23 cellular contexts compared by ENCODE assay signal in the genomic region with DNA sequence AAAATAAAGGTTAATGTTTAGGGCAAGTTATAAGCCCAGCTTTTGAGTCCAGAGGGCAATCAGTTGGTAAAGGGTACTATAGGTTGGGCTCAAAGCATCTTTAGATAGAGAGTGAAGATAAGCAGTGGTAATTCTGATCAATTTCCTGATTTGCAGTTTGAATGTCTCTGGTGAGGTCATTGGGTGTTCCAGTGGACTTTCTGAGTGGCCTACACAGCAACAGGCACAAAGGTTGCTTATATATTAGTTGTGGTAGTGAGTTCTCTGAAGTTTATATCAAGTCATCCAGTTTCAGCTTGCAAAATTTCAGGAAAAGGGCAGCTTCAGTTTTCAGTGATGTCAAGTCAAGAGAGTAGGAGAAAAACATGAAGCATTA. TPM values are rescaled to one million over a fixed set of nuclear protein-coding genes. Genes with fewer than 3 reads are reported as not detected.
DNase-seq lines count a peak whose midpoint lies in the region; ATAC-seq, FAIRE-seq and TF ChIP-seq lines count a peak whose summit lies in the region.
"Had no signal": no experiment of that assay in that cellular context is flagged by ENCODE, and none has a peak within 500 bp of the region (broad histone marks: within the 10 kb centered on the region; RNA-seq: fewer than 3 reads in every experiment).

No MANE protein-coding gene starts in this region.

- H3K9me3 ChIP-seq in liver (ENCODE audit: control insufficient read depth in 4 of 4, low read length in 3 of 4) (no peaks in the 10 kb centered on the region), HepG2 (ENCODE audit: low read length) (no peaks in the 10 kb centered on the region), mucosa of descending colon (no peaks in the 10 kb centered on the region)
- H3K9me3 ChIP-seq: Caco-2 had no signal

- no peak overlapping the region for H3K4me2 ChIP-seq in HepG2 (ENCODE audit: low read depth, low read length)

- peaks cover 2% of the 10 kb centered on the region for H3K27me3 Mint-ChIP-seq in activated T-helper 2 cell treated with anti-CD3 and anti-CD28 coated beads, Interferon-gamma antibody, Interleukin-2, Interleukin-4, amounts not matched to agents 10 μg/mL and 5 μg/mL and 100 μg/mL, durations not matched to agents 14 hours and 24 hours and 36 hours (ENCODE audit: low read depth)
- peaks cover 26% of the 10 kb centered on the region for H3K27me3 Mint-ChIP-seq in stimulated activated memory B cell treated with anti-CD40 and anti-IgM and Interleukin-4, amounts not matched to agents 10 μg/mL and 1 μg/mL and 100 μg/mL, for 72 hours

- H3K27me3 ChIP-seq in liver (ENCODE audit: control insufficient read depth in 4 of 4, insufficient read depth in 4 of 4, low read length in 3 of 4) (no peaks in the 10 kb centered on the region), HepG2 (ENCODE audit: control insufficient read depth in 1 of 2, insufficient read depth in 2 of 2, low read length in 2 of 2) (no peaks in the 10 kb centered on the region)

- H3K36me3 ChIP-seq in liver (ENCODE audit: control insufficient read depth in 4 of 4, insufficient read depth in 3 of 4, low read depth in 1 of 4, low read length in 3 of 4), result no peaks in the 10 kb centered on the region
- no peaks in the 10 kb centered on the region for H3K36me3 ChIP-seq in HepG2 (replicated peaks in 1 of 2; ENCODE audit: control insufficient read depth in 1 of 2, insufficient read depth in 2 of 2, low read length in 2 of 2)
- no peaks in the 10 kb centered on the region for H3K36me3 ChIP-seq in mucosa of descending colon (ENCODE audit: low read depth)

- H3K4me1 ChIP-seq in liver (ENCODE audit: control insufficient read depth in 4 of 4, insufficient read depth in 4 of 4, low read length in 3 of 4), result peaks cover 6 to 36% (median 26%) of the 10 kb centered on the region in 4 donors
- peaks cover 25% of the 10 kb centered on the region for H3K4me1 ChIP-seq in HepG2 (ENCODE audit: insufficient read depth, low read length)
- no peaks in the 10 kb centered on the region for H3K4me1 ChIP-seq in mucosa of descending colon (ENCODE audit: low read depth)
- H3K4me1 ChIP-seq: Caco-2 had no signal

- H3K4me3 Mint-ChIP-seq in activated T-helper 2 cell treated with anti-CD3 and anti-CD28 coated beads, Interferon-gamma antibody, Interleukin-2, Interleukin-4, amounts not matched to agents 10 μg/mL and 5 μg/mL and 100 μg/mL, durations not matched to agents 14 hours and 24 hours and 36 hours (ENCODE audit: low read depth), result no peak overlapping the region
- no peak overlapping the region for H3K4me3 Mint-ChIP-seq in stimulated activated memory B cell treated with anti-CD40 and anti-IgM and Interleukin-4, amounts not matched to agents 10 μg/mL and 1 μg/mL and 100 μg/mL, for 72 hours
- H3K4me3 Mint-ChIP-seq: CD4-positive, CD25-positive, alpha-beta regulatory T cell; CD8-positive, alpha-beta T cell; GM23338; H9 had no signal

- peaks cover 10% of the 10 kb centered on the region for H3K4me1 Mint-ChIP-seq in activated T-helper 2 cell treated with anti-CD3 and anti-CD28 coated beads, Interferon-gamma antibody, Interleukin-2, Interleukin-4, amounts not matched to agents 10 μg/mL and 5 μg/mL and 100 μg/mL, durations not matched to agents 14 hours and 24 hours and 36 hours (ENCODE audit: low read depth)
- no peaks in the 10 kb centered on the region for H3K4me1 Mint-ChIP-seq in stimulated activated memory B cell treated with anti-CD40 and anti-IgM and Interleukin-4, amounts not matched to agents 10 μg/mL and 1 μg/mL and 100 μg/mL, for 72 hours
- H3K4me1 Mint-ChIP-seq: CD4-positive, CD25-positive, alpha-beta regulatory T cell had no signal

- H3K9ac ChIP-seq in liver (ENCODE audit: low read depth in 1 of 2, low read length in 2 of 2) (peak overlapping the region in 1 of 2 donors; percentile 72), HepG2 (ENCODE audit: insufficient read depth, low read depth, low read length) (no peak overlapping the region)

- TF ChIP-seq POLR2A in HepG2 (IDR thresholded peaks at IDR 0.05; ENCODE audit: insufficient read depth in 1 of 2, low read depth in 2 of 2, low read length in 2 of 2), result no peak

- POLR2A ChIA-PET in HepG2 (lab: Yijun Ruan, JAX), result no interaction called here

- intact Hi-C loops in HepG2 (cut with micrococcal nuclease; ENCODE audit: unreplicated experiment) (no loop called here), left colon (cut with DNase I, micrococcal nuclease) (no loop called here), mucosa of descending colon (cut with DNase I, micrococcal nuclease) (no loop called here), posterior cingulate gyrus (cut with DNase I) (no loop called here)
- intact Hi-C loops in activated T-helper 2 cell treated with anti-CD3 and anti-CD28 coated beads, Interferon-gamma antibody, Interleukin-2, Interleukin-4, amounts not matched to agents 10 μg/mL and 5 μg/mL and 100 μg/mL, durations not matched to agents 14 hours and 24 hours and 36 hours (cut with micrococcal nuclease), result no loop called here

- TF ChIP-seq RAD21 in liver (IDR thresholded peaks at IDR 0.05) (no peak), HepG2 (CRISPR knock-in tag; IDR thresholded peaks at IDR 0.05) (no peak)

- no peaks in the 10 kb centered on the region for H3K79me2 ChIP-seq in HepG2 (ENCODE audit: insufficient read depth, low read length)

- H3K4me3 ChIP-seq in liver (ENCODE audit: low read depth in 1 of 3, low read length in 3 of 3) (no peak overlapping the region), HepG2 (replicated peaks in 1 of 3; ENCODE audit: insufficient read depth in 1 of 3, low read depth in 2 of 3, low read length in 3 of 3) (no peak overlapping the region), mucosa of descending colon (no peak overlapping the region)
- H3K4me3 ChIP-seq: GM12878, GM23338 had no signal

- H3K9me3 Mint-ChIP-seq in activated T-helper 2 cell treated with anti-CD3 and anti-CD28 coated beads, Interferon-gamma antibody, Interleukin-2, Interleukin-4, amounts not matched to agents 10 μg/mL and 5 μg/mL and 100 μg/mL, durations not matched to agents 14 hours and 24 hours and 36 hours, result peaks cover 6% of the 10 kb centered on the region
- H3K9me3 Mint-ChIP-seq in stimulated activated memory B cell treated with anti-CD40 and anti-IgM and Interleukin-4, amounts not matched to agents 10 μg/mL and 1 μg/mL and 100 μg/mL, for 72 hours, result no peaks in the 10 kb centered on the region

- FAIRE-seq in HepG2 (lab: Jason Lieb, UNC), result no peak
- FAIRE-seq: GM12878 had no signal

- DNase-seq in HepG2 (ENCODE audit: low spot score) (no peak), left colon (no peak), mucosa of descending colon (no peak), posterior cingulate gyrus (no peak), caudate nucleus (lab: John Stamatoyannopoulos, UW) (no peak)
- DNase-seq in activated T-helper 2 cell treated with anti-CD3 and anti-CD28 coated beads, Interferon-gamma antibody, Interleukin-2, Interleukin-4, amounts not matched to agents 10 μg/mL and 5 μg/mL and 100 μg/mL, durations not matched to agents 14 hours and 24 hours and 36 hours (ENCODE audit: low spot score), result no peak
- DNase-seq: C1 segment of cervical spinal cord; Caco-2; CD4-positive, CD25-positive, alpha-beta regulatory T cell; CD8-positive, alpha-beta T cell; DMS79; EL; GDM1; H9 had no signal

- TF ChIP-seq EP300 in HepG2 (IDR thresholded peaks at IDR 0.05; ENCODE audit: low read depth in 2 of 2, low read length in 2 of 2) (no peak), HepG2 (CRISPR knock-in tag; IDR thresholded peaks at IDR 0.05; ENCODE audit: borderline replicate concordance) (no peak)

- no peak overlapping the region for H2AFZ ChIP-seq in HepG2 (ENCODE audit: low read length)
- H2AFZ ChIP-seq: GM23338 had no signal

- TF ChIP-seq CTCF in liver (IDR thresholded peaks at IDR 0.05; ENCODE audit: low read depth, low read length, missing input control) (no peak), HepG2 (CRISPR knock-in tag; IDR thresholded peaks at IDR 0.05) (no peak), mucosa of descending colon (IDR thresholded peaks at IDR 0.05) (no peak)

- peaks cover 3% of the 10 kb centered on the region for H3K36me3 Mint-ChIP-seq in activated T-helper 2 cell treated with anti-CD3 and anti-CD28 coated beads, Interferon-gamma antibody, Interleukin-2, Interleukin-4, amounts not matched to agents 10 μg/mL and 5 μg/mL and 100 μg/mL, durations not matched to agents 14 hours and 24 hours and 36 hours (ENCODE audit: low read depth)
- H3K36me3 Mint-ChIP-seq in stimulated activated memory B cell treated with anti-CD40 and anti-IgM and Interleukin-4, amounts not matched to agents 10 μg/mL and 1 μg/mL and 100 μg/mL, for 72 hours, result no peaks in the 10 kb centered on the region
- H3K36me3 Mint-ChIP-seq: CD8-positive, alpha-beta T cell had no signal

- H4K20me1 ChIP-seq in HepG2 (ENCODE audit: insufficient read depth, low read length), result no peaks in the 10 kb centered on the region

- BruUV-seq in HepG2 (replicated peaks; lab: Mats Ljungman, UMichigan), result no TSS peak

- in situ Hi-C loops in HepG2 (cut with HindIII; ENCODE audit: extremely low pct_ligation_motif_present, low pct_unique_long_range_greater_than_20kb), result loop anchor here (25.0 kb wide), 1 partner anchor 479 kb away; no protein-coding TSS in a partner anchor

- peak overlapping the region; percentile 82 to 95 for H3K27ac ChIP-seq in liver (ENCODE audit: low read depth in 1 of 2, low read length in 2 of 2)
- no peak overlapping the region for H3K27ac ChIP-seq in HepG2 (ENCODE audit: extremely low read length, insufficient read depth, low read length)
- H3K27ac ChIP-seq in caudate nucleus (ENCODE audit: low read depth, low read length), result no peak overlapping the region

- CTCF ChIA-PET in HepG2 (lab: Yijun Ruan, JAX; ENCODE audit: low intra/inter-chr PET ratio, low total read pairs), result no interaction called here

- ATAC-seq in HepG2 (no peak), left colon (peak; percentile 91), mucosa of descending colon (peak; percentile 97)
- no peak for ATAC-seq in stimulated activated memory B cell treated with anti-CD40 and anti-IgM and Interleukin-4, amounts not matched to agents 10 μg/mL and 1 μg/mL and 100 μg/mL, for 72 hours
- ATAC-seq: CD8-positive, alpha-beta T cell; GM12878; GM23338; HCT116 had no signal

- peak overlapping the region; percentile 11 for H3K27ac Mint-ChIP-seq in activated T-helper 2 cell treated with anti-CD3 and anti-CD28 coated beads, Interferon-gamma antibody, Interleukin-2, Interleukin-4, amounts not matched to agents 10 μg/mL and 5 μg/mL and 100 μg/mL, durations not matched to agents 14 hours and 24 hours and 36 hours
- H3K27ac Mint-ChIP-seq in stimulated activated memory B cell treated with anti-CD40 and anti-IgM and Interleukin-4, amounts not matched to agents 10 μg/mL and 1 μg/mL and 100 μg/mL, for 72 hours, result no peak overlapping the region
- H3K27ac Mint-ChIP-seq: CD4-positive, CD25-positive, alpha-beta regulatory T cell; CD8-positive, alpha-beta T cell; GM23338; H9 had no signal

RNA-seq across cellular contexts. Expression of a gene that starts 29.1 kb away (rescaled TPM):
- 10 to 100 TPM; 11.1 to 20.6 TPM for total RNA-seq in liver
- polyA plus RNA-seq in liver, result 10 to 100 TPM in 1 of 2 donors, 1 to 10 TPM in 1; 9.7 to 13.0 TPM
- not detected in 2 replicates for total RNA-seq in HepG2 (2016; rRNA removed; fragmentation: Illumina TruSeq; extraction: Trizol)
- total RNA-seq in HepG2 (2016; cell fraction: cytosol; rRNA removed; fragmentation: Illumina TruSeq; extraction: Trizol; ENCODE audit: low read depth), result not detected in 2 replicates
- total RNA-seq in HepG2 (2016; cell fraction: insoluble cytoplasmic fraction; rRNA removed; fragmentation: Illumina TruSeq; extraction: Trizol), result not detected in 2 replicates
- total RNA-seq in HepG2 (2016; cell fraction: membrane; rRNA removed; fragmentation: Illumina TruSeq; extraction: Trizol), result not detected in 2 replicates
- total RNA-seq in HepG2 (2016; cell fraction: nucleus; rRNA removed; fragmentation: Illumina TruSeq; extraction: Trizol), result not detected in 2 replicates
- polyA plus RNA-seq in HepG2 (2011; rRNA removed), result not detected in 2 replicates
- not detected in 2 replicates for polyA plus RNA-seq in HepG2 (2011; cell fraction: cytosol; rRNA removed)
- not detected in 2 replicates for polyA plus RNA-seq in HepG2 (2011; cell fraction: nucleus; rRNA removed)
- not detected in 2 replicates for polyA plus RNA-seq in HepG2 (2012)
- not detected in 2 replicates for polyA plus RNA-seq in HepG2 (2016; cell fraction: cytosol; fragmentation: Illumina TruSeq; extraction: Trizol; ENCODE audit: low read depth)
- polyA plus RNA-seq in HepG2 (2016; cell fraction: insoluble cytoplasmic fraction; fragmentation: Illumina TruSeq; extraction: Trizol; ENCODE audit: low read depth), result not detected in 2 replicates
- polyA plus RNA-seq in HepG2 (2016; cell fraction: membrane; fragmentation: Illumina TruSeq; extraction: Trizol; ENCODE audit: low read depth), result not detected in 2 replicates
- not detected in 2 replicates for polyA plus RNA-seq in HepG2 (2016; cell fraction: nucleus; fragmentation: Illumina TruSeq; extraction: Trizol; ENCODE audit: insufficient read depth, low read depth)
- not detected in 2 replicates for polyA minus RNA-seq in HepG2 (2011; rRNA and poly(A)+ RNA removed; ENCODE audit: low replicate concordance)
- polyA minus RNA-seq in HepG2 (2011; cell fraction: cytosol; rRNA and poly(A)+ RNA removed), result not detected in 2 replicates
- not detected in 2 replicates for polyA minus RNA-seq in HepG2 (2011; cell fraction: nucleus; rRNA and poly(A)+ RNA removed)
- total RNA-seq in activated T-helper 2 cell treated with anti-CD3 and anti-CD28 coated beads, Interferon-gamma antibody, Interleukin-2, Interleukin-4, amounts not matched to agents 10 μg/mL and 5 μg/mL and 100 μg/mL, durations not matched to agents 14 hours and 24 hours and 36 hours, result 42.9 and 46.7 TPM in 2 replicates
- total RNA-seq in left colon, result 1 to 10 TPM; 4.9 to 6.6 TPM
- 10 to 100 TPM in 1 of 3 donors, 1 to 10 TPM in 2; 3.1 to 10.3 (median 9.3) TPM for total RNA-seq in mucosa of descending colon
- total RNA-seq: A172, Caco-2, GM23338, H9 had no signal
- polyA plus RNA-seq: BJ, GM23338 had no signal

RNA-seq across cellular contexts. Expression of a gene that starts 33.8 kb away (rescaled TPM):
- total RNA-seq in liver (1,000 to 10,000 TPM in 1 of 2 donors, 100 to 1,000 TPM in 1; 382 to 1,041 TPM), HepG2 (2016; rRNA removed; fragmentation: Illumina TruSeq; extraction: Trizol) (not detected in 2 replicates), left colon (100 to 1,000 TPM; 173 to 355 TPM), mucosa of descending colon (100 to 1,000 TPM; 210 to 401 (median 338) TPM)
- polyA plus RNA-seq in liver (1,000 to 10,000 TPM in 1 of 2 donors, 100 to 1,000 TPM in 1; 957 to 1,317 TPM), HepG2 (2011; rRNA removed) (not detected in 2 replicates)
- not detected in 2 replicates for total RNA-seq in HepG2 (2016; cell fraction: cytosol; rRNA removed; fragmentation: Illumina TruSeq; extraction: Trizol; ENCODE audit: low read depth)
- not detected in 2 replicates for total RNA-seq in HepG2 (2016; cell fraction: insoluble cytoplasmic fraction; rRNA removed; fragmentation: Illumina TruSeq; extraction: Trizol)
- total RNA-seq in HepG2 (2016; cell fraction: membrane; rRNA removed; fragmentation: Illumina TruSeq; extraction: Trizol), result not detected in 2 replicates
- not detected in 2 replicates for total RNA-seq in HepG2 (2016; cell fraction: nucleus; rRNA removed; fragmentation: Illumina TruSeq; extraction: Trizol)
- not detected in 2 replicates for polyA plus RNA-seq in HepG2 (2011; cell fraction: cytosol; rRNA removed)
- polyA plus RNA-seq in HepG2 (2011; cell fraction: nucleus; rRNA removed), result not detected in 2 replicates
- polyA plus RNA-seq in HepG2 (2012), result not detected in 2 replicates
- not detected in 2 replicates for polyA plus RNA-seq in HepG2 (2016; cell fraction: cytosol; fragmentation: Illumina TruSeq; extraction: Trizol; ENCODE audit: low read depth)
- not detected in 2 replicates for polyA plus RNA-seq in HepG2 (2016; cell fraction: insoluble cytoplasmic fraction; fragmentation: Illumina TruSeq; extraction: Trizol; ENCODE audit: low read depth)
- not detected in 2 replicates for polyA plus RNA-seq in HepG2 (2016; cell fraction: membrane; fragmentation: Illumina TruSeq; extraction: Trizol; ENCODE audit: low read depth)
- not detected in 2 replicates for polyA plus RNA-seq in HepG2 (2016; cell fraction: nucleus; fragmentation: Illumina TruSeq; extraction: Trizol; ENCODE audit: insufficient read depth, low read depth)
- not detected in 2 replicates for polyA minus RNA-seq in HepG2 (2011; rRNA and poly(A)+ RNA removed; ENCODE audit: low replicate concordance)
- not detected in 2 replicates for polyA minus RNA-seq in HepG2 (2011; cell fraction: cytosol; rRNA and poly(A)+ RNA removed)
- not detected in 2 replicates for polyA minus RNA-seq in HepG2 (2011; cell fraction: nucleus; rRNA and poly(A)+ RNA removed)
- 0.14 TPM in 1 of 2 replicates, not detected in the other for total RNA-seq in activated T-helper 2 cell treated with anti-CD3 and anti-CD28 coated beads, Interferon-gamma antibody, Interleukin-2, Interleukin-4, amounts not matched to agents 10 μg/mL and 5 μg/mL and 100 μg/mL, durations not matched to agents 14 hours and 24 hours and 36 hours
- total RNA-seq: A172; CD4-positive, CD25-positive, alpha-beta regulatory T cell; CD8-positive, alpha-beta T cell had no signal
- polyA plus RNA-seq: BJ had no signal

RNA-seq across cellular contexts. Expression of a gene that starts 34.2 kb away (rescaled TPM):
- total RNA-seq in liver, result 100 to 1,000 TPM; 346 to 404 TPM
- 100 to 1,000 TPM; 675 to 703 TPM for polyA plus RNA-seq in liver
- total RNA-seq in HepG2 (2016; rRNA removed; fragmentation: Illumina TruSeq; extraction: Trizol), result not detected in 2 replicates
- not detected in 2 replicates for total RNA-seq in HepG2 (2016; cell fraction: cytosol; rRNA removed; fragmentation: Illumina TruSeq; extraction: Trizol; ENCODE audit: low read depth)
- total RNA-seq in HepG2 (2016; cell fraction: insoluble cytoplasmic fraction; rRNA removed; fragmentation: Illumina TruSeq; extraction: Trizol), result not detected in 2 replicates
- not detected in 2 replicates for total RNA-seq in HepG2 (2016; cell fraction: membrane; rRNA removed; fragmentation: Illumina TruSeq; extraction: Trizol)
- total RNA-seq in HepG2 (2016; cell fraction: nucleus; rRNA removed; fragmentation: Illumina TruSeq; extraction: Trizol), result not detected in 2 replicates
- not detected in 2 replicates for polyA plus RNA-seq in HepG2 (2011; rRNA removed)
- polyA plus RNA-seq in HepG2 (2011; cell fraction: cytosol; rRNA removed), result not detected in 2 replicates
- not detected in 2 replicates for polyA plus RNA-seq in HepG2 (2011; cell fraction: nucleus; rRNA removed)
- not detected in 2 replicates for polyA plus RNA-seq in HepG2 (2012)
- polyA plus RNA-seq in HepG2 (2016; cell fraction: cytosol; fragmentation: Illumina TruSeq; extraction: Trizol; ENCODE audit: low read depth), result not detected in 2 replicates
- polyA plus RNA-seq in HepG2 (2016; cell fraction: insoluble cytoplasmic fraction; fragmentation: Illumina TruSeq; extraction: Trizol; ENCODE audit: low read depth), result not detected in 2 replicates
- not detected in 2 replicates for polyA plus RNA-seq in HepG2 (2016; cell fraction: membrane; fragmentation: Illumina TruSeq; extraction: Trizol; ENCODE audit: low read depth)
- polyA plus RNA-seq in HepG2 (2016; cell fraction: nucleus; fragmentation: Illumina TruSeq; extraction: Trizol; ENCODE audit: insufficient read depth, low read depth), result not detected in 2 replicates
- not detected in 2 replicates for polyA minus RNA-seq in HepG2 (2011; rRNA and poly(A)+ RNA removed; ENCODE audit: low replicate concordance)
- not detected in 2 replicates for polyA minus RNA-seq in HepG2 (2011; cell fraction: cytosol; rRNA and poly(A)+ RNA removed)
- not detected in 2 replicates for polyA minus RNA-seq in HepG2 (2011; cell fraction: nucleus; rRNA and poly(A)+ RNA removed)
- not detected in 2 replicates for total RNA-seq in activated T-helper 2 cell treated with anti-CD3 and anti-CD28 coated beads, Interferon-gamma antibody, Interleukin-2, Interleukin-4, amounts not matched to agents 10 μg/mL and 5 μg/mL and 100 μg/mL, durations not matched to agents 14 hours and 24 hours and 36 hours
- 100 to 1,000 TPM; 118 to 275 TPM for total RNA-seq in left colon
- total RNA-seq in mucosa of descending colon, result 100 to 1,000 TPM; 178 to 282 (median 245) TPM
- total RNA-seq: A172; CD4-positive, CD25-positive, alpha-beta regulatory T cell; GM12878; GM23338; H4; H9 had no signal
- polyA plus RNA-seq: BJ, GM12878 had no signal

RNA-seq across cellular contexts. Expression of a gene that starts 49.9 kb away (rescaled TPM):
- total RNA-seq in liver, result 1 to 10 TPM; 2.3 to 3.8 TPM
- 1 to 10 TPM; 1.5 to 2.8 TPM for polyA plus RNA-seq in liver
- not detected in 2 replicates for total RNA-seq in HepG2 (2016; rRNA removed; fragmentation: Illumina TruSeq; extraction: Trizol)
- total RNA-seq in HepG2 (2016; cell fraction: cytosol; rRNA removed; fragmentation: Illumina TruSeq; extraction: Trizol; ENCODE audit: low read depth), result not detected in 2 replicates
- not detected in 2 replicates for total RNA-seq in HepG2 (2016; cell fraction: insoluble cytoplasmic fraction; rRNA removed; fragmentation: Illumina TruSeq; extraction: Trizol)
- not detected in 2 replicates for total RNA-seq in HepG2 (2016; cell fraction: membrane; rRNA removed; fragmentation: Illumina TruSeq; extraction: Trizol)
- not detected in 2 replicates for total RNA-seq in HepG2 (2016; cell fraction: nucleus; rRNA removed; fragmentation: Illumina TruSeq; extraction: Trizol)
- polyA plus RNA-seq in HepG2 (2011; rRNA removed), result not detected in 2 replicates
- not detected in 2 replicates for polyA plus RNA-seq in HepG2 (2011; cell fraction: cytosol; rRNA removed)
- not detected in 2 replicates for polyA plus RNA-seq in HepG2 (2011; cell fraction: nucleus; rRNA removed)
- polyA plus RNA-seq in HepG2 (2012), result not detected in 2 replicates
- not detected in 2 replicates for polyA plus RNA-seq in HepG2 (2016; cell fraction: cytosol; fragmentation: Illumina TruSeq; extraction: Trizol; ENCODE audit: low read depth)
- not detected in 2 replicates for polyA plus RNA-seq in HepG2 (2016; cell fraction: insoluble cytoplasmic fraction; fragmentation: Illumina TruSeq; extraction: Trizol; ENCODE audit: low read depth)
- polyA plus RNA-seq in HepG2 (2016; cell fraction: membrane; fragmentation: Illumina TruSeq; extraction: Trizol; ENCODE audit: low read depth), result not detected in 2 replicates
- not detected in 2 replicates for polyA plus RNA-seq in HepG2 (2016; cell fraction: nucleus; fragmentation: Illumina TruSeq; extraction: Trizol; ENCODE audit: insufficient read depth, low read depth)
- not detected in 2 replicates for polyA minus RNA-seq in HepG2 (2011; rRNA and poly(A)+ RNA removed; ENCODE audit: low replicate concordance)
- not detected in 2 replicates for polyA minus RNA-seq in HepG2 (2011; cell fraction: cytosol; rRNA and poly(A)+ RNA removed)
- not detected in 2 replicates for polyA minus RNA-seq in HepG2 (2011; cell fraction: nucleus; rRNA and poly(A)+ RNA removed)
- total RNA-seq in activated T-helper 2 cell treated with anti-CD3 and anti-CD28 coated beads, Interferon-gamma antibody, Interleukin-2, Interleukin-4, amounts not matched to agents 10 μg/mL and 5 μg/mL and 100 μg/mL, durations not matched to agents 14 hours and 24 hours and 36 hours, result 3.9 and 4.5 TPM in 2 replicates
- total RNA-seq in left colon, result 1 to 10 TPM; 1.1 to 2.4 TPM
- total RNA-seq in mucosa of descending colon, result 1 to 10 TPM in 2 of 3 donors, under 1 TPM in 1; 0.84 to 3.6 (median 2.9) TPM
- total RNA-seq: A172, A673, Caco-2, GM23338, H4, H9 had no signal
- polyA plus RNA-seq: BJ, GM23338 had no signal

Comparison
In these comparisons a context has a peak if more than half of its experiments do, and no peak if none do; other contexts are left out.
1. H3K27ac ChIP-seq: peak in liver (2 of 2); none in HepG2 (single experiment) and caudate nucleus (single experiment).
2. RNA of a gene that starts 33.8 kb away (total RNA-seq): 382 to 1,041 TPM in liver, 173 to 355 TPM in left colon and 210 to 401 TPM in mucosa of descending colon; 0.14 TPM in activated T-helper 2 cell treated with anti-CD3 and anti-CD28 coated beads, Interferon-gamma antibody, Interleukin-2, Interleukin-4, amounts not matched to agents 10 μg/mL and 5 μg/mL and 100 μg/mL, durations not matched to agents 14 hours and 24 hours and 36 hours and not detected in HepG2; every median in the first group is over 100 times any median in the second.
3. RNA of a gene that starts 34.2 kb away (total RNA-seq): 346 to 404 TPM in liver, 118 to 275 TPM in left colon and 178 to 282 TPM in mucosa of descending colon; not detected in activated T-helper 2 cell treated with anti-CD3 and anti-CD28 coated beads, Interferon-gamma antibody, Interleukin-2, Interleukin-4, amounts not matched to agents 10 μg/mL and 5 μg/mL and 100 μg/mL, durations not matched to agents 14 hours and 24 hours and 36 hours and not detected in HepG2; every median in the first group is over 10 times any median in the second.
4. ATAC-seq: peak in left colon (single experiment) and mucosa of descending colon (single experiment); none in HepG2 (single experiment) and stimulated activated memory B cell treated with anti-CD40 and anti-IgM and Interleukin-4, amounts not matched to agents 10 μg/mL and 1 μg/mL and 100 μg/mL, for 72 hours (single experiment).